18 cellular contexts compared by ENCODE assay signal in the genomic region with DNA sequence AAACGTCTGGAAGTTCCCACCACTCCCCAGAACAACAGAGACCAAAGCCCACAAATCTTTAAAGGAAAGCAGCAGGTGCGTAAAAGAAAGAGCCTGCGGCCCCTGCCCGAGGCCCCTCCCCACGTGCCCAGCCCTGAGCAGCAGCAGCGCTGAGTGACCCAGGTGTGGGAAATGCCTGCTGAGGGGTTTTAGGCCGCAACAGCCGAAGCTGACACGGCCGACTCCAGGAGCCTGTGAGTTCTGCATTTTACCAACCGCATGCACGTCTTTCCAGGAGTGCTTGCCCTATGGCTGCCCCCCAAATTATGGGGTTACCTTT. TPM values are rescaled to one million over a fixed set of nuclear protein-coding genes. Genes with fewer than 3 reads are reported as not detected.
"Had no signal": no experiment of that assay in that cellular context is flagged by ENCODE, and none has a peak within 500 bp of the region (broad histone marks: within the 10 kb centered on the region; RNA-seq: fewer than 3 reads in every experiment).

No MANE protein-coding gene starts in this region.

- H3K9me3 ChIP-seq: colonic mucosa, pancreas, prostate gland, right lobe of liver, spleen, tibial artery, upper lobe of right lung, vagina had no signal

- H3K27ac ChIP-seq: colonic mucosa, foreskin keratinocyte, pancreas, prostate gland, right lobe of liver, spleen, tibial artery, upper lobe of right lung, vagina had no signal

- H3K36me3 ChIP-seq: colonic mucosa, pancreas, prostate gland, right lobe of liver, spleen, tibial artery, upper lobe of right lung, vagina had no signal

- H2AFZ ChIP-seq: hepatocyte had no signal

- H3K4me1 ChIP-seq: colonic mucosa, foreskin keratinocyte had no signal

- H3K27ac Mint-ChIP-seq: naive thymus-derived CD4-positive, alpha-beta T cell; stimulated activated memory B cell treated with anti-CD40 and anti-IgM and Interleukin-4, amounts not matched to agents 10 μg/mL and 1 μg/mL and 100 μg/mL, for 72 hours; stimulated activated naive CD8-positive, alpha-beta T cell treated with anti-CD3 and anti-CD28 coated beads, Interleukin-15, Interleukin-2, amounts not matched to agents 100 ng/mL and 50 ng/mL, for 24 hours had no signal

- H3K4me1 Mint-ChIP-seq: stimulated activated memory B cell treated with anti-CD40 and anti-IgM and Interleukin-4, amounts not matched to agents 10 μg/mL and 1 μg/mL and 100 μg/mL, for 72 hours had no signal

- H3K36me3 Mint-ChIP-seq: naive thymus-derived CD4-positive, alpha-beta T cell; stimulated activated memory B cell treated with anti-CD40 and anti-IgM and Interleukin-4, amounts not matched to agents 10 μg/mL and 1 μg/mL and 100 μg/mL, for 72 hours had no signal

- H3K27me3 ChIP-seq: hepatocyte, right lobe of liver, vagina had no signal

- H3K4me3 Mint-ChIP-seq: stimulated activated memory B cell treated with anti-CD40 and anti-IgM and Interleukin-4, amounts not matched to agents 10 μg/mL and 1 μg/mL and 100 μg/mL, for 72 hours; stimulated activated naive CD8-positive, alpha-beta T cell treated with anti-CD3 and anti-CD28 coated beads, Interleukin-15, Interleukin-2, amounts not matched to agents 100 ng/mL and 50 ng/mL, for 24 hours had no signal

- H3K9me3 Mint-ChIP-seq: naive thymus-derived CD4-positive, alpha-beta T cell; stimulated activated memory B cell treated with anti-CD40 and anti-IgM and Interleukin-4, amounts not matched to agents 10 μg/mL and 1 μg/mL and 100 μg/mL, for 72 hours; stimulated activated naive CD8-positive, alpha-beta T cell treated with anti-CD3 and anti-CD28 coated beads, Interleukin-15, Interleukin-2, amounts not matched to agents 100 ng/mL and 50 ng/mL, for 24 hours had no signal

- ATAC-seq: naive thymus-derived CD4-positive, alpha-beta T cell; stimulated activated memory B cell treated with anti-CD40 and anti-IgM and Interleukin-4, amounts not matched to agents 10 μg/mL and 1 μg/mL and 100 μg/mL, for 72 hours had no signal

- H3K4me3 ChIP-seq: colonic mucosa, hepatocyte, pancreas, prostate gland, right lobe of liver, spleen, tibial artery, upper lobe of right lung, vagina had no signal

- DNase-seq: colonic mucosa; dermis blood vessel endothelial cell; foreskin keratinocyte; kidney glomerular epithelial cell; naive thymus-derived CD4-positive, alpha-beta T cell; stimulated activated CD4-positive, alpha-beta T cell treated with anti-CD3 and anti-CD28 coated beads, Interleukin-15, amount 100 ng/mL, for 24 hours; stimulated activated CD4-positive, alpha-beta T cell treated with anti-CD3 and anti-CD28 coated beads, Interleukin-1b, Interleukin-23, amount 100 ng/mL, for 48 hours; stimulated activated CD4-positive, alpha-beta T cell treated with anti-CD3 and anti-CD28 coated beads, Interleukin-4, amount 100 ng/mL, for 24 hours had no signal

RNA-seq across cellular contexts. Expression of a gene that starts 1.6 kb away (rescaled TPM):
- total RNA-seq: dermis blood vessel endothelial cell had no signal
- polyA plus RNA-seq: naive thymus-derived CD4-positive, alpha-beta T cell had no signal
